1 cellular context compared by ENCODE assay signal in the genomic region with DNA sequence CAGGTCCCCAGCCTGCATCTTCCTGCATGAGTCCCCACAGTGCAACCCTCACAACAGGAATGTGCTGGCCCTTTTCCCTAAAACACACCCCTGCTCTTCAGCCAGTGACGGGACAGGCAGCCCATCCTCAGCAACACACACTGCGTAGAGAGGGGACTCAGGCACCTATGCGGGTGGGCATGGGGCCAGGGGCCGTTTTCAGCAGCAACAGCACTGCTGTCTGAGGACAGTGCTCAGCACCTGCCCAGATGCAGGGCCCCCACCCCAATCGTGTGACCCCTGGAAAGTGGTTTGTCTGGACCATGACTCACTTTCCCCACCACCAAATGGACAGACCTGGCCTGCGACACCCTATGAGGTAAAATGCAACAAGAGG.
TF ChIP-seq lines count a peak whose summit lies in the region.

No MANE protein-coding gene starts in this region.

TF ChIP-seq in liver, 16 proteins besides CTCF, POLR2A, EP300 and RAD21 (continued from another document):
- TF ChIP-seq ZBTB33 (IDR thresholded peaks at IDR 0.05) (no peak), FOXA2 (IDR thresholded peaks at IDR 0.05) (no peak), SP1 (IDR thresholded peaks at IDR 0.05) (no peak)
